In genomic region chr4:77141964-77142641, GRCh38 we compare ENCODE assay signal across 27 cellular contexts. TPM values are rescaled to one million over a fixed set of nuclear protein-coding genes. Genes with fewer than 3 reads are reported as not detected.
A peak's percentile ranks its signal among the peaks of the same experiment; 100 is the strongest.
DNase-seq lines count a peak whose midpoint lies in the region; ATAC-seq and TF ChIP-seq lines count a peak whose summit lies in the region.
"Had no signal": no experiment of that assay in that cellular context is flagged by ENCODE, and none has a peak within 500 bp of the region (broad histone marks: within the 10 kb centered on the region; RNA-seq: fewer than 3 reads in every experiment).

No MANE protein-coding gene starts in this region.

- POLR2A ChIA-PET in PC-3 (lab: Charles Lee; ENCODE audit: unreplicated experiment): no interaction called here

- H3F3A ChIP-seq in GM23338 (replicated peaks; ENCODE audit: low read depth) (no peaks in the 10 kb centered on the region), PC-3 (ENCODE audit: low read length, unreplicated experiment) (peaks cover 4% of the 10 kb centered on the region)

- no peaks in the 10 kb centered on the region for H3K9me3 Mint-ChIP-seq in GM23338
- no peaks in the 10 kb centered on the region for H3K9me3 Mint-ChIP-seq in effector memory CD8-positive, alpha-beta T cell
- no peaks in the 10 kb centered on the region for H3K9me3 Mint-ChIP-seq in activated T-helper 2 cell treated with anti-CD3 and anti-CD28 coated beads, Interferon-gamma antibody, Interleukin-2, Interleukin-4, amounts not matched to agents 10 μg/mL and 5 μg/mL and 100 μg/mL, durations not matched to agents 14 hours and 24 hours and 36 hours
- H3K9me3 Mint-ChIP-seq: activated T-cell treated with anti-CD3 and anti-CD28 coated beads, Interleukin-2, amount 50 U/mL, for 72 hours; IgD-negative memory B cell; memory B cell; naive thymus-derived CD4-positive, alpha-beta T cell; T-cell had no signal

- DNase-seq in GM23338 (ENCODE audit: low spot score): no peak
- no peak for DNase-seq in PC-3
- DNase-seq in effector memory CD8-positive, alpha-beta T cell: no peak
- DNase-seq in retina: peak; percentile 39
- DNase-seq in activated T-helper 2 cell treated with anti-CD3 and anti-CD28 coated beads, Interferon-gamma antibody, Interleukin-2, Interleukin-4, amounts not matched to agents 10 μg/mL and 5 μg/mL and 100 μg/mL, durations not matched to agents 14 hours and 24 hours and 36 hours (ENCODE audit: low spot score): no peak
- no peak for DNase-seq in NCI-H1092 (lab: John Stamatoyannopoulos, UW)
- DNase-seq: activated T-cell treated with anti-CD3 and anti-CD28 coated beads, Interleukin-2, amount 50 U/mL, for 72 hours; DMS153; effector CD8-positive, alpha-beta T cell; foreskin fibroblast; heart left ventricle; naive thymus-derived CD4-positive, alpha-beta T cell; NCI-H2081 treated with DMSO at 0.1 percent for 48 hours; NCI-H345; right cardiac atrium; stimulated activated CD4-positive, alpha-beta T cell treated with anti-CD3 and anti-CD28 coated beads, Interleukin-12 subunit alpha, Interleukin-12 subunit beta, amount 100 ng/mL, for 4 hours; stimulated activated CD4-positive, alpha-beta T cell treated with anti-CD3 and anti-CD28 coated beads, Interleukin-4, amount 100 ng/mL, for 24 hours; stimulated activated naive CD4-positive, alpha-beta T cell; T-cell had no signal

- H3K4me1 ChIP-seq in GM23338 (ENCODE audit: insufficient read depth): peaks cover 7% of the 10 kb centered on the region; the same call in 1 of the 2 replicates
- H3K4me1 ChIP-seq in PC-3 (ENCODE audit: insufficient read depth, low read length): peaks cover 29% of the 10 kb centered on the region
- H3K4me1 ChIP-seq: ascending aorta had no signal

- H3K27ac ChIP-seq in GM23338 (ENCODE audit: low read depth): no peak overlapping the region
- H3K27ac ChIP-seq in PC-3 (ENCODE audit: low read length): no peak overlapping the region
- H3K27ac ChIP-seq: ascending aorta, heart left ventricle, thoracic aorta had no signal

- H3K4me2 ChIP-seq in GM23338 (no peak overlapping the region), PC-3 (ENCODE audit: low read length) (peak overlapping the region; percentile 49)

- no peak overlapping the region for H3K27ac Mint-ChIP-seq in GM23338
- H3K27ac Mint-ChIP-seq in effector memory CD8-positive, alpha-beta T cell: no peak overlapping the region
- no peak overlapping the region for H3K27ac Mint-ChIP-seq in activated T-helper 2 cell treated with anti-CD3 and anti-CD28 coated beads, Interferon-gamma antibody, Interleukin-2, Interleukin-4, amounts not matched to agents 10 μg/mL and 5 μg/mL and 100 μg/mL, durations not matched to agents 14 hours and 24 hours and 36 hours
- H3K27ac Mint-ChIP-seq: activated naive CD8-positive, alpha-beta T cell; activated T-cell treated with anti-CD3 and anti-CD28 coated beads, Interleukin-2, amount 50 U/mL, for 72 hours; IgD-negative memory B cell; memory B cell; naive thymus-derived CD4-positive, alpha-beta T cell had no signal

- H3K9ac ChIP-seq in PC-3 (ENCODE audit: low read length): no peak overlapping the region

- H3K36me3 Mint-ChIP-seq in GM23338 (ENCODE audit: low read depth): no peaks in the 10 kb centered on the region
- H3K36me3 Mint-ChIP-seq in effector memory CD8-positive, alpha-beta T cell (ENCODE audit: insufficient read depth): peaks cover 3% of the 10 kb centered on the region
- no peaks in the 10 kb centered on the region for H3K36me3 Mint-ChIP-seq in activated T-helper 2 cell treated with anti-CD3 and anti-CD28 coated beads, Interferon-gamma antibody, Interleukin-2, Interleukin-4, amounts not matched to agents 10 μg/mL and 5 μg/mL and 100 μg/mL, durations not matched to agents 14 hours and 24 hours and 36 hours (ENCODE audit: low read depth)
- H3K36me3 Mint-ChIP-seq: activated naive CD8-positive, alpha-beta T cell; IgD-negative memory B cell; memory B cell; naive thymus-derived CD4-positive, alpha-beta T cell; T-cell had no signal

- H3K27me3 Mint-ChIP-seq in GM23338 (ENCODE audit: insufficient read depth, low read depth, poor library complexity): peaks cover 2% of the 10 kb centered on the region
- H3K27me3 Mint-ChIP-seq in effector memory CD8-positive, alpha-beta T cell: peaks cover 0 to 8% of the 10 kb centered on the region in 2 donors
- H3K27me3 Mint-ChIP-seq in activated T-helper 2 cell treated with anti-CD3 and anti-CD28 coated beads, Interferon-gamma antibody, Interleukin-2, Interleukin-4, amounts not matched to agents 10 μg/mL and 5 μg/mL and 100 μg/mL, durations not matched to agents 14 hours and 24 hours and 36 hours (ENCODE audit: low read depth): peaks cover 5% of the 10 kb centered on the region
- H3K27me3 Mint-ChIP-seq: IgD-negative memory B cell, memory B cell, T-cell had no signal

- H3K27me3 ChIP-seq in GM23338 (ENCODE audit: insufficient read depth) (no peaks in the 10 kb centered on the region), PC-3 (ENCODE audit: low read length) (no peaks in the 10 kb centered on the region)
- H3K27me3 ChIP-seq: ascending aorta, heart left ventricle had no signal

- H2AFZ ChIP-seq in GM23338: peak overlapping the region; percentile 34; the same call in 1 of the 2 replicates
- peak overlapping the region; percentile 54; the same call in 1 of the 2 replicates for H2AFZ ChIP-seq in PC-3 (ENCODE audit: low read length)

- no peaks in the 10 kb centered on the region for H3K36me3 ChIP-seq in GM23338 (ENCODE audit: insufficient read depth)
- H3K36me3 ChIP-seq in PC-3 (ENCODE audit: low read depth, low read length): no peaks in the 10 kb centered on the region
- H3K36me3 ChIP-seq: ascending aorta, heart left ventricle, thoracic aorta had no signal

- no peaks in the 10 kb centered on the region for H3K9me3 ChIP-seq in PC-3 (ENCODE audit: low read length)
- H3K9me3 ChIP-seq: ascending aorta, heart left ventricle, thoracic aorta had no signal

- H3K4me3 Mint-ChIP-seq in GM23338: no peak overlapping the region
- H3K4me3 Mint-ChIP-seq in effector memory CD8-positive, alpha-beta T cell: peak overlapping the region in 1 of 2 donors; percentile 3
- H3K4me3 Mint-ChIP-seq in activated T-helper 2 cell treated with anti-CD3 and anti-CD28 coated beads, Interferon-gamma antibody, Interleukin-2, Interleukin-4, amounts not matched to agents 10 μg/mL and 5 μg/mL and 100 μg/mL, durations not matched to agents 14 hours and 24 hours and 36 hours (ENCODE audit: low read depth): no peak overlapping the region
- H3K4me3 Mint-ChIP-seq: activated naive CD8-positive, alpha-beta T cell; memory B cell; naive thymus-derived CD4-positive, alpha-beta T cell; T-cell had no signal

- H4K20me1 ChIP-seq in GM23338 (replicated peaks; ENCODE audit: insufficient read depth) (no peaks in the 10 kb centered on the region), PC-3 (ENCODE audit: low read length) (no peaks in the 10 kb centered on the region)

- peaks cover 11% of the 10 kb centered on the region for H3K4me1 Mint-ChIP-seq in GM23338
- peaks cover 5 to 13% of the 10 kb centered on the region in 2 donors for H3K4me1 Mint-ChIP-seq in effector memory CD8-positive, alpha-beta T cell (ENCODE audit: low read depth in 2 of 2)
- peaks cover 17% of the 10 kb centered on the region for H3K4me1 Mint-ChIP-seq in activated T-helper 2 cell treated with anti-CD3 and anti-CD28 coated beads, Interferon-gamma antibody, Interleukin-2, Interleukin-4, amounts not matched to agents 10 μg/mL and 5 μg/mL and 100 μg/mL, durations not matched to agents 14 hours and 24 hours and 36 hours (ENCODE audit: low read depth)

- H3K9me2 ChIP-seq in GM23338 (ENCODE audit: insufficient read depth) (no peaks in the 10 kb centered on the region; the same call in 1 of the 2 replicates), PC-3 (replicated peaks; ENCODE audit: low read length) (no peaks in the 10 kb centered on the region)

- TF ChIP-seq CTCF in GM23338 (conservative IDR thresholded peaks at IDR 0.05; ENCODE audit: low read depth in 2 of 2) (no peak), PC-3 (conservative IDR thresholded peaks at IDR 0.05; ENCODE audit: low read depth, low read length) (no peak)

- ATAC-seq in GM23338 (no peak), PC-3 (no peak), GM21737 (IDR thresholded peaks at IDR 0.05; ENCODE audit: unreplicated experiment) (no peak), HG03139 (IDR thresholded peaks at IDR 0.05; ENCODE audit: unreplicated experiment) (no peak)
- ATAC-seq in effector memory CD8-positive, alpha-beta T cell (replicated peaks): peak; percentile 81
- ATAC-seq: activated T-cell treated with anti-CD3 and anti-CD28 coated beads, Interleukin-2, amount 50 U/mL, for 72 hours; heart left ventricle; naive thymus-derived CD4-positive, alpha-beta T cell; Panc1; right cardiac atrium; T-cell had no signal

- BruUV-seq in PC-3 (replicated peaks; lab: Mats Ljungman, UMichigan): no TSS peak

- CTCF ChIA-PET in PC-3 (lab: Charles Lee): interaction anchor here (0.7 kb wide), 1 partner anchor 21 kb away, joined by 3 read pairs; no protein-coding TSS in a partner anchor

- H3K79me2 ChIP-seq in GM23338 (replicated peaks; ENCODE audit: insufficient read depth) (no peaks in the 10 kb centered on the region), PC-3 (ENCODE audit: low read length) (no peaks in the 10 kb centered on the region)

- intact Hi-C loops in PC-3 (cut with micrococcal nuclease): no loop called here
- intact Hi-C loops in activated T-helper 2 cell treated with anti-CD3 and anti-CD28 coated beads, Interferon-gamma antibody, Interleukin-2, Interleukin-4, amounts not matched to agents 10 μg/mL and 5 μg/mL and 100 μg/mL, durations not matched to agents 14 hours and 24 hours and 36 hours (cut with micrococcal nuclease): no loop called here

- H3K4me3 ChIP-seq in GM23338: no peak overlapping the region
- H3K4me3 ChIP-seq in PC-3 (ENCODE audit: low read length): no peak overlapping the region
- H3K4me3 ChIP-seq: ascending aorta, heart left ventricle, thoracic aorta had no signal

TF ChIP-seq in GM23338, 12 proteins besides CTCF, POLR2A, EP300 and RAD21 (continues in another document):
- TF ChIP-seq ZNF331 (CRISPR knock-in tag; IDR thresholded peaks at IDR 0.05; ENCODE audit: low read depth): no peak
- no peak for TF ChIP-seq CREB1 (CRISPR knock-in tag; IDR thresholded peaks at IDR 0.05; ENCODE audit: low read depth)
- TF ChIP-seq NANOG (IDR thresholded peaks at IDR 0.05; ENCODE audit: borderline replicate concordance): no peak
- TF ChIP-seq EZH2phosphoT487 (IDR thresholded peaks at IDR 0.05; ENCODE audit: unreplicated experiment): no peak
- no peak for TF ChIP-seq JUNB (IDR thresholded peaks at IDR 0.05; ENCODE audit: unreplicated experiment)
- no peak for TF ChIP-seq POLR2AphosphoS5 (IDR thresholded peaks at IDR 0.05; ENCODE audit: low read depth)

RNA-seq across cellular contexts. Expression of gene CCNG2, which starts 14.9 kb away (rescaled TPM):
- 14.2 and 16.5 TPM in 2 replicates for total RNA-seq in GM23338 (2014; rRNA removed; shearing (Covaris generic))
- 5.4 and 7.1 TPM in 2 replicates for polyA plus RNA-seq in GM23338 (2016; fragmentation: Nextera tagmentation; extraction: Ambion mirVana)
- total RNA-seq in PC-3 (2014; rRNA removed): 7.7 and 8.0 TPM in 2 replicates
- 34.3 and 35.2 TPM in 2 replicates for total RNA-seq in activated T-helper 2 cell treated with anti-CD3 and anti-CD28 coated beads, Interferon-gamma antibody, Interleukin-2, Interleukin-4, amounts not matched to agents 10 μg/mL and 5 μg/mL and 100 μg/mL, durations not matched to agents 14 hours and 24 hours and 36 hours
